15 cellular contexts compared by ENCODE assay signal in the genomic region with DNA sequence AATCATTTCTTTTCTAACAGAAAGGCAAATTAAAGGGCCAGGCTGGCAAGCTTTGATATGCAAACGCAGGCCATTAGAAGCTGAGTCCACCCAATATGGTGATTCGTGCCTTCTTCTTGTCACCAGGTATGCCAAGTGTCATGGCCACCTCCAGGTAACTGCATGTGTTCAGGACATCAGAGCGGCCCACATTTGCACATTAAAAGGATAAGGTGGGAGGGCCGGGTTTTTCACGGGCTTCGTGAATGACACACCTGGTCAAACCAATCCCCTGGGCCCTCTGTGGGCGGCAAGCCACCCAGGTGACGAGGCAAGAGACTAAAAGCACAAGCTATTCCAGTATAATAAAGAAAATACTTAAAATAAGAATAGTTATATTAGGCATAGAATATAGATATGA.
DNase-seq lines count a peak whose midpoint lies in the region; ATAC-seq and TF ChIP-seq lines count a peak whose summit lies in the region.
"Had no signal": no experiment of that assay in that cellular context is flagged by ENCODE, and none has a peak within 500 bp of the region (broad histone marks: within the 10 kb centered on the region; RNA-seq: fewer than 3 reads in every experiment).

No MANE protein-coding gene starts in this region.

- no peaks in the 10 kb centered on the region for H3K9me3 Mint-ChIP-seq in GM23338
- H3K9me3 Mint-ChIP-seq in activated naive CD8-positive, alpha-beta T cell treated with anti-CD3 and anti-CD28 coated beads, Interleukin-2, amount 50 U/mL, for 24 hours: no peaks in the 10 kb centered on the region
- H3K9me3 Mint-ChIP-seq: activated CD4-positive, alpha-beta memory T cell treated with anti-CD3 and anti-CD28 coated beads, Interleukin-2, amount 10 ng/mL, durations not matched to agents 7 days and 5 days; type B pancreatic cell had no signal

- no peaks in the 10 kb centered on the region for H3K36me3 Mint-ChIP-seq in GM23338 (ENCODE audit: low read depth)
- H3K36me3 Mint-ChIP-seq in activated naive CD8-positive, alpha-beta T cell treated with anti-CD3 and anti-CD28 coated beads, Interleukin-2, amount 50 U/mL, for 24 hours (ENCODE audit: low read depth): no peaks in the 10 kb centered on the region

- no peak for TF ChIP-seq POLR2A in spleen (IDR thresholded peaks at IDR 0.05)

- no peak overlapping the region for H3K4me2 ChIP-seq in GM23338

- no peaks in the 10 kb centered on the region for H3K4me1 ChIP-seq in GM23338 (ENCODE audit: insufficient read depth)
- peaks cover 0 to 16% (median 6%) of the 10 kb centered on the region in 6 donors for H3K4me1 ChIP-seq in spleen
- H3K4me1 ChIP-seq: A549, foreskin keratinocyte had no signal

- no peaks in the 10 kb centered on the region for H3K9me2 ChIP-seq in GM23338 (ENCODE audit: insufficient read depth)

- 0 out of 2 replicates have a peak, but pooled peaks cover 5% of the 10 kb centered on the region for H3F3A ChIP-seq in GM23338 (replicated peaks; ENCODE audit: low read depth)

- H3K79me2 ChIP-seq in GM23338 (replicated peaks; ENCODE audit: insufficient read depth): no peaks in the 10 kb centered on the region

- peaks cover 13% of the 10 kb centered on the region for H3K4me1 Mint-ChIP-seq in GM23338
- H3K4me1 Mint-ChIP-seq in activated naive CD8-positive, alpha-beta T cell treated with anti-CD3 and anti-CD28 coated beads, Interleukin-2, amount 50 U/mL, for 24 hours: peaks cover 10% of the 10 kb centered on the region

- peaks cover 4% of the 10 kb centered on the region for H3K27me3 Mint-ChIP-seq in GM23338 (ENCODE audit: insufficient read depth, low read depth, poor library complexity)
- H3K27me3 Mint-ChIP-seq in activated naive CD8-positive, alpha-beta T cell treated with anti-CD3 and anti-CD28 coated beads, Interleukin-2, amount 50 U/mL, for 24 hours: no peaks in the 10 kb centered on the region
- H3K27me3 Mint-ChIP-seq: activated CD4-positive, alpha-beta memory T cell treated with anti-CD3 and anti-CD28 coated beads, Interleukin-2, amount 10 ng/mL, durations not matched to agents 7 days and 5 days had no signal

- whole genome bisulfite sequencing in spleen, 5 donors: 38 to 60% (median 58%) methylated on average over 8 of the region's 8 CpGs

- ATAC-seq in GM23338: peak; percentile 62
- ATAC-seq in activated naive CD8-positive, alpha-beta T cell treated with anti-CD3 and anti-CD28 coated beads, Interleukin-2, amount 50 U/mL, for 24 hours: no peak

- intact Hi-C loops in spleen (cut with DNase I; ENCODE audit: low total_unique reads): no loop called here

- no peaks in the 10 kb centered on the region for H3K9me3 ChIP-seq in spleen
- H3K9me3 ChIP-seq: A549, BE2C had no signal

- no peaks in the 10 kb centered on the region for H4K20me1 ChIP-seq in GM23338 (replicated peaks; ENCODE audit: insufficient read depth)

- no peak overlapping the region for H3K4me3 Mint-ChIP-seq in GM23338
- H3K4me3 Mint-ChIP-seq in activated naive CD8-positive, alpha-beta T cell treated with anti-CD3 and anti-CD28 coated beads, Interleukin-2, amount 50 U/mL, for 24 hours: peak overlapping the region; percentile 34

- H3K36me3 ChIP-seq in GM23338 (ENCODE audit: insufficient read depth) (no peaks in the 10 kb centered on the region), spleen (no peaks in the 10 kb centered on the region)
- H3K36me3 ChIP-seq: BE2C, cardiac muscle cell had no signal

- no peak for TF ChIP-seq CTCF in GM23338 (conservative IDR thresholded peaks at IDR 0.05; ENCODE audit: low read depth in 2 of 2)
- no peak for TF ChIP-seq CTCF in spleen (IDR thresholded peaks at IDR 0.05 in 8 of 11, conservative IDR thresholded peaks at IDR 0.05 in 3 of 11)

- H3K27me3 ChIP-seq in GM23338 (ENCODE audit: insufficient read depth) (no peaks in the 10 kb centered on the region), spleen (replicated peaks in 1 of 7) (no peaks in the 10 kb centered on the region)
- H3K27me3 ChIP-seq: cardiac muscle cell, foreskin keratinocyte had no signal

- H3K4me3 ChIP-seq in GM23338: no peak overlapping the region
- H3K4me3 ChIP-seq in spleen: peak overlapping the region in 3 of 8 donors; percentile 45 to 51 (median 49)

- H3K27ac ChIP-seq in GM23338 (ENCODE audit: low read depth) (no peak overlapping the region), spleen (peak overlapping the region in 5 of 8 donors; percentile 67 to 84 (median 80))
- H3K27ac ChIP-seq: cardiac muscle cell, foreskin keratinocyte, RWPE1 had no signal

- DNase-seq in activated CD8-positive, alpha-beta memory T cell treated with anti-CD3 and anti-CD28 coated beads, Interleukin-2, amount 50 U/mL, for 48 hours: peak; percentile 48
- no peak for DNase-seq in activated CD8-positive, alpha-beta memory T cell treated with anti-CD3 and anti-CD28 coated beads for 24 hours
- DNase-seq in GM23338 (ENCODE audit: low spot score) (peak; percentile 71), spleen (no peak), COR-L47 (lab: John Stamatoyannopoulos, UW) (no peak), NCI-H748 treated with DMSO at 0.1 percent for 48 hours (lab: John Stamatoyannopoulos, UW) (no peak), glomerular visceral epithelial cell (ENCODE audit: extremely low spot score) (no peak)
- DNase-seq in activated naive CD8-positive, alpha-beta T cell treated with anti-CD3 and anti-CD28 coated beads, Interleukin-2, amount 50 U/mL, for 24 hours: no peak

- no peak overlapping the region for H2AFZ ChIP-seq in GM23338

- no peak overlapping the region for H3K27ac Mint-ChIP-seq in GM23338
- H3K27ac Mint-ChIP-seq in activated naive CD8-positive, alpha-beta T cell treated with anti-CD3 and anti-CD28 coated beads, Interleukin-2, amount 50 U/mL, for 24 hours: no peak overlapping the region

TF ChIP-seq in GM23338, 12 proteins besides CTCF, POLR2A, EP300 and RAD21 (continues in another document):
- no peak for TF ChIP-seq CREB1 (CRISPR knock-in tag; IDR thresholded peaks at IDR 0.05; ENCODE audit: low read depth)
- TF ChIP-seq, protein P1, sequence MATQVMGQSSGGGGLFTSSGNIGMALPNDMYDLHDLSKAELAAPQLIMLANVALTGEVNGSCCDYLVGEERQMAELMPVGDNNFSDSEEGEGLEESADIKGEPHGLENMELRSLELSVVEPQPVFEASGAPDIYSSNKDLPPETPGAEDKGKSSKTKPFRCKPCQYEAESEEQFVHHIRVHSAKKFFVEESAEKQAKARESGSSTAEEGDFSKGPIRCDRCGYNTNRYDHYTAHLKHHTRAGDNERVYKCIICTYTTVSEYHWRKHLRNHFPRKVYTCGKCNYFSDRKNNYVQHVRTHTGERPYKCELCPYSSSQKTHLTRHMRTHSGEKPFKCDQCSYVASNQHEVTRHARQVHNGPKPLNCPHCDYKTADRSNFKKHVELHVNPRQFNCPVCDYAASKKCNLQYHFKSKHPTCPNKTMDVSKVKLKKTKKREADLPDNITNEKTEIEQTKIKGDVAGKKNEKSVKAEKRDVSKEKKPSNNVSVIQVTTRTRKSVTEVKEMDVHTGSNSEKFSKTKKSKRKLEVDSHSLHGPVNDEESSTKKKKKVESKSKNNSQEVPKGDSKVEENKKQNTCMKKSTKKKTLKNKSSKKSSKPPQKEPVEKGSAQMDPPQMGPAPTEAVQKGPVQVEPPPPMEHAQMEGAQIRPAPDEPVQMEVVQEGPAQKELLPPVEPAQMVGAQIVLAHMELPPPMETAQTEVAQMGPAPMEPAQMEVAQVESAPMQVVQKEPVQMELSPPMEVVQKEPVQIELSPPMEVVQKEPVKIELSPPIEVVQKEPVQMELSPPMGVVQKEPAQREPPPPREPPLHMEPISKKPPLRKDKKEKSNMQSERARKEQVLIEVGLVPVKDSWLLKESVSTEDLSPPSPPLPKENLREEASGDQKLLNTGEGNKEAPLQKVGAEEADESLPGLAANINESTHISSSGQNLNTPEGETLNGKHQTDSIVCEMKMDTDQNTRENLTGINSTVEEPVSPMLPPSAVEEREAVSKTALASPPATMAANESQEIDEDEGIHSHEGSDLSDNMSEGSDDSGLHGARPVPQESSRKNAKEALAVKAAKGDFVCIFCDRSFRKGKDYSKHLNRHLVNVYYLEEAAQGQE (IDR thresholded peaks at IDR 0.05; ENCODE audit: unreplicated experiment): no peak
- no peak for TF ChIP-seq STAT1 (IDR thresholded peaks at IDR 0.05; ENCODE audit: unreplicated experiment)
- no peak for TF ChIP-seq ZNF114 (CRISPR knock-in tag; IDR thresholded peaks at IDR 0.05)
- no peak for TF ChIP-seq NANOG (IDR thresholded peaks at IDR 0.05; ENCODE audit: borderline replicate concordance)
- TF ChIP-seq POLR2AphosphoS5 (IDR thresholded peaks at IDR 0.05; ENCODE audit: low read depth): no peak
- TF ChIP-seq ETS1 (IDR thresholded peaks at IDR 0.05): no peak
- no peak for TF ChIP-seq JUNB (IDR thresholded peaks at IDR 0.05; ENCODE audit: unreplicated experiment)
- no peak for TF ChIP-seq EZH2 (IDR thresholded peaks at IDR 0.05; ENCODE audit: low read depth, unreplicated experiment)
- no peak for TF ChIP-seq ZNF331 (CRISPR knock-in tag; IDR thresholded peaks at IDR 0.05; ENCODE audit: low read depth)

Comparison
In these comparisons a context has a peak if more than half of its experiments do, and no peak if none do; other contexts are left out.
1. DNase-seq: peak in activated CD8-positive, alpha-beta memory T cell treated with anti-CD3 and anti-CD28 coated beads, Interleukin-2, amount 50 U/mL, for 48 hours (single experiment) and GM23338 (single experiment); none in activated CD8-positive, alpha-beta memory T cell treated with anti-CD3 and anti-CD28 coated beads for 24 hours (single experiment), activated naive CD8-positive, alpha-beta T cell treated with anti-CD3 and anti-CD28 coated beads, Interleukin-2, amount 50 U/mL, for 24 hours (single experiment), spleen (single experiment), COR-L47 (single experiment), NCI-H748 treated with DMSO at 0.1 percent for 48 hours (single experiment) and glomerular visceral epithelial cell (single experiment).